Comparison of ENCODE assay signal across 8 cellular contexts in genomic region chr10:63629363-63630084, GRCh38.
DNase-seq lines count a peak whose midpoint lies in the region; ATAC-seq and TF ChIP-seq lines count a peak whose summit lies in the region.

No MANE protein-coding gene starts in this region.

- ATAC-seq in foreskin keratinocyte, result peak; percentile 83

- H3K27me3 ChIP-seq in foreskin keratinocyte (no peaks in the 10 kb centered on the region), neural progenitor cell (no peaks in the 10 kb centered on the region), stomach smooth muscle (ENCODE audit: control insufficient read depth in 1 of 2, insufficient read depth in 2 of 2, low read length in 2 of 2) (no peaks in the 10 kb centered on the region)

- H3K9me3 Mint-ChIP-seq in neural progenitor cell, result no peaks in the 10 kb centered on the region

- H3K79me2 ChIP-seq in neural progenitor cell (ENCODE audit: low read depth), result no peaks in the 10 kb centered on the region

- peaks cover 41% of the 10 kb centered on the region for H3F3A ChIP-seq in neural progenitor cell (ENCODE audit: low read depth)

- H3K9ac ChIP-seq in neural progenitor cell (peak overlapping the region; percentile 10), stomach smooth muscle (ENCODE audit: low read length in 2 of 2) (peak overlapping the region; percentile 85 to 89)

- H3K27ac Mint-ChIP-seq in neural progenitor cell, result peak overlapping the region; percentile 99

- CTCF ChIA-PET in RWPE1 (lab: Yijun Ruan, JAX), result interaction anchor here (0.6 to 1.3 kb wide), 17 partner anchors 48 to 462 kb away, joined by 3 to 12 read pairs (median 3); partner anchors contain the start of gene JMJD1C

- no peaks in the 10 kb centered on the region for H3K36me3 Mint-ChIP-seq in neural progenitor cell

- H3K4me3 ChIP-seq in neural progenitor cell (peak overlapping the region; percentile 56), stomach smooth muscle (ENCODE audit: low read length in 2 of 2) (peak overlapping the region; percentile 64 to 86)

- peak overlapping the region; percentile 79 for H3K4me2 ChIP-seq in neural progenitor cell

- peaks cover 39% of the 10 kb centered on the region for H3K4me1 Mint-ChIP-seq in neural progenitor cell

- H3K36me3 ChIP-seq in neural progenitor cell (no peaks in the 10 kb centered on the region), stomach smooth muscle (ENCODE audit: control insufficient read depth in 2 of 2, insufficient read depth in 2 of 2, low read length in 2 of 2) (no peaks in the 10 kb centered on the region)

- H3K9me3 ChIP-seq in neural progenitor cell (ENCODE audit: low read depth) (no peaks in the 10 kb centered on the region), stomach smooth muscle (ENCODE audit: control insufficient read depth in 2 of 2, low read length in 2 of 2) (no peaks in the 10 kb centered on the region)

- POLR2A ChIA-PET in RWPE1 (lab: Yijun Ruan, JAX; ENCODE audit: low non-redundant PET), result interaction anchor here (1.5 kb wide), 1 partner anchor 108 kb away, joined by 3 read pairs; the partner anchor contains the start of gene REEP3

- H2AFZ ChIP-seq in neural progenitor cell (replicated peaks), result peak overlapping the region; percentile 45

- H3K27ac ChIP-seq in RWPE1, result peak overlapping the region; percentile 100
- peak overlapping the region; percentile 77 for H3K27ac ChIP-seq in foreskin keratinocyte
- peak overlapping the region; percentile 96 for H3K27ac ChIP-seq in neural progenitor cell
- H3K27ac ChIP-seq in stomach smooth muscle (ENCODE audit: low read length), result peak overlapping the region; percentile 99

- H4K20me1 ChIP-seq in neural progenitor cell (ENCODE audit: low read depth), result no peaks in the 10 kb centered on the region

- peaks cover 5% of the 10 kb centered on the region for H3K27me3 Mint-ChIP-seq in neural progenitor cell (ENCODE audit: insufficient read depth, low read depth)

- H3K4me3 Mint-ChIP-seq in neural progenitor cell, result peak overlapping the region; percentile 88

- TF ChIP-seq CTCF in RWPE1 (conservative IDR thresholded peaks at IDR 0.05; ENCODE audit: low read depth) (peak; percentile 83), foreskin keratinocyte (conservative IDR thresholded peaks at IDR 0.05) (peak; percentile 98), neural progenitor cell (IDR thresholded peaks at IDR 0.05) (peak; percentile 91)

- peak; percentile 99 for DNase-seq in EL
- peak; percentile 67 for DNase-seq in GOT3 (lab: John Stamatoyannopoulos, UW)
- DNase-seq in LHCN-M2 (ENCODE audit: low read depth), result peak; percentile 98
- peak; percentile 95 for DNase-seq in RWPE1 (ENCODE audit: low spot score)
- peak; percentile 56 for DNase-seq in activated gamma-delta T cell treated with anti-CD3 and anti-CD28 coated beads, Interleukin-2, amount 50 U/mL, for 16 hours (ENCODE audit: low read depth)
- peak; percentile 97 to 99 for DNase-seq in foreskin keratinocyte
- DNase-seq in neural progenitor cell (ENCODE audit: low spot score), result peak; percentile 95

- H3K4me1 ChIP-seq in foreskin keratinocyte (peaks cover 22% of the 10 kb centered on the region), neural progenitor cell (peaks cover 25% of the 10 kb centered on the region), stomach smooth muscle (ENCODE audit: control insufficient read depth, insufficient read depth, low read length) (peaks cover 21% of the 10 kb centered on the region)

Comparison
In these comparisons a context has a peak if more than half of its experiments do, and no peak if none do; other contexts are left out.
1. Peak in every context shown above with its lines: DNase-seq, ATAC-seq, H3K4me3 ChIP-seq and H3K27ac ChIP-seq.